In the genomic region with DNA sequence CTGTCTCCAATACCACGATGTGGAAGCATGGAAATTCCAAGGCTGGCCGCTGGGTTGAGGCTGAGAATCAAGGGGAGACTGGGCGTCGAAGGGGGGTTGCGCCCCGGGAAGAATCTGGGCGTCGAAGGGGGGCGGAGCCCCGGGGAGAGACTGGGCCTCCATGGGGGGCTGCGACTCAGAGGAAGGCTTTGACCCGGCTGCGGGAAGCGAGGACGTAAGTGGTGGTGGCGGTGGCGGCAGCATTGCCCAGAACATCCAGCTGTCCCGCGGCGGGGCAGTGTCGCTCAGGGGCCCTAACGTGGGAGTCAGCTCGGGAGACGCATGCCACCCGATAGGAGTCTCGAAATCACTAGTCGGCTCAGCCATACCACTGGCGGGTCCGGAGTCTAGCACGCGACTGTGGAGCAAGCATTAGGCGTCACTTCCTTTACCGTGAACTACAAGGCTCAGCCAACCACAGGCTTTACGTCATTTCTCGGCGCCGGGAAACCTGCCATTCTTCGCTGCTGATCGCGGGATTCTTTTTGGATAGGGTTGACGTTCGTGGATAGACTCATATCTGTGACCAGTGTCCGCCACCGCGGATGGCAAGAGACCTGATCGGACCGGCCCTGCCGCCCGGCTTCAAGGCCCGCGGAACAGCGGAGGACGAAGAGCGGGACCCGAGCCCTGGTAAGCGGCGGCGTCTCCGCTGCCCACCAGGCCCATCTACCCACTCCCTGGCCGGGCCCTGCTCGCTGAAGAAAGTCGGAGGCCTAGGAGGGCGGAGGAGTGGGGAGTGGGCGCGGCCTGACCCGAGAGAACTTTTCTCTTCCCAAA, we compare ENCODE assay signal across 8 cellular contexts. TPM values are rescaled to one million over a fixed set of nuclear protein-coding genes. Genes with fewer than 3 reads are reported as not detected.
A peak's percentile ranks its signal among the peaks of the same experiment; 100 is the strongest.
DNase-seq lines count a peak whose midpoint lies in the region; ATAC-seq and TF ChIP-seq lines count a peak whose summit lies in the region.

A gene with protein sequence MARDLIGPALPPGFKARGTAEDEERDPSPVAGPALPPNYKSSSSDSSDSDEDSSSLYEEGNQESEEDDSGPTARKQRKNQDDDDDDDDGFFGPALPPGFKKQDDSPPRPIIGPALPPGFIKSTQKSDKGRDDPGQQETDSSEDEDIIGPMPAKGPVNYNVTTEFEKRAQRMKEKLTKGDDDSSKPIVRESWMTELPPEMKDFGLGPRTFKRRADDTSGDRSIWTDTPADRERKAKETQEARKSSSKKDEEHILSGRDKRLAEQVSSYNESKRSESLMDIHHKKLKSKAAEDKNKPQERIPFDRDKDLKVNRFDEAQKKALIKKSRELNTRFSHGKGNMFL (plus strand): TSS at position 468 of the 819 bp plus-strand sequence. CDS start 117 bp downstream, at position 585.
Gene NUFIP1 (minus strand): TSS at position 401 of the 819 bp plus-strand sequence. CDS start 35 bp downstream, at position 366.

- peak within 1 kb of the TSS; percentile 90 for H3K4me2 ChIP-seq in GM23338

- peaks cover 26% of the 10 kb centered on the region for H3K36me3 Mint-ChIP-seq in GM23338 (ENCODE audit: low read depth)
- H3K36me3 Mint-ChIP-seq in activated T-helper 2 cell treated with anti-CD3 and anti-CD28 coated beads, Interferon-gamma antibody, Interleukin-2, Interleukin-4, amounts not matched to agents 10 μg/mL and 5 μg/mL and 100 μg/mL, durations not matched to agents 14 hours and 24 hours and 36 hours (ENCODE audit: low read depth), result peaks cover 25% of the 10 kb centered on the region
- H3K36me3 Mint-ChIP-seq in natural killer cell treated with Interleukin-12 subunit alpha and Interleukin-12 subunit beta and Interleukin-15 and Interleukin-18, amount 100 ng/mL, for 72 hours, result peaks cover 10% of the 10 kb centered on the region

- peaks cover 16% of the 10 kb centered on the region for H4K20me1 ChIP-seq in GM23338 (replicated peaks; ENCODE audit: insufficient read depth)

- peaks cover 12% of the 10 kb centered on the region; the same call in 1 of the 2 replicates for H3K36me3 ChIP-seq in GM23338 (ENCODE audit: insufficient read depth)

- H3K9me3 Mint-ChIP-seq in GM23338, result no peaks in the 10 kb centered on the region
- H3K9me3 Mint-ChIP-seq in activated T-helper 2 cell treated with anti-CD3 and anti-CD28 coated beads, Interferon-gamma antibody, Interleukin-2, Interleukin-4, amounts not matched to agents 10 μg/mL and 5 μg/mL and 100 μg/mL, durations not matched to agents 14 hours and 24 hours and 36 hours, result no peaks in the 10 kb centered on the region
- H3K9me3 Mint-ChIP-seq in natural killer cell treated with Interleukin-12 subunit alpha and Interleukin-12 subunit beta and Interleukin-15 and Interleukin-18, amount 100 ng/mL, for 72 hours, result no peaks in the 10 kb centered on the region

- H3K79me2 ChIP-seq in GM23338 (replicated peaks; ENCODE audit: insufficient read depth), result peaks cover 93% of the 10 kb centered on the region

- H2AFZ ChIP-seq in GM23338, result peak within 1 kb of the TSS; percentile 99

- H3K27me3 ChIP-seq in GM23338 (ENCODE audit: insufficient read depth), result no peaks in the 10 kb centered on the region

- H3K27ac ChIP-seq in GM23338 (ENCODE audit: low read depth), result peak within 1 kb of the TSS; percentile 91

- intact Hi-C loops in activated T-helper 2 cell treated with anti-CD3 and anti-CD28 coated beads, Interferon-gamma antibody, Interleukin-2, Interleukin-4, amounts not matched to agents 10 μg/mL and 5 μg/mL and 100 μg/mL, durations not matched to agents 14 hours and 24 hours and 36 hours (cut with micrococcal nuclease), result loop anchor here (1.0 kb wide), 2 partner anchors 71 to 412 kb away; no protein-coding TSS in a partner anchor

- H3K4me3 ChIP-seq in GM23338, result peak within 1 kb of the TSS; percentile 84
- H3K4me3 ChIP-seq in fibroblast of the aortic adventitia (ENCODE audit: low read depth, low read length), result peak within 1 kb of the TSS; percentile 94

- TF ChIP-seq CTCF in GM23338 (conservative IDR thresholded peaks at IDR 0.05; ENCODE audit: low read depth in 2 of 2), result no peak
- TF ChIP-seq CTCF in fibroblast of the aortic adventitia (IDR thresholded peaks at IDR 0.05; ENCODE audit: insufficient read depth, low read length), result peak; percentile 8

- H3K4me1 ChIP-seq in GM23338 (ENCODE audit: insufficient read depth), result peaks cover 19% of the 10 kb centered on the region

- peaks cover 3% of the 10 kb centered on the region for H3K27me3 Mint-ChIP-seq in GM23338 (ENCODE audit: insufficient read depth, low read depth, poor library complexity)
- no peaks in the 10 kb centered on the region for H3K27me3 Mint-ChIP-seq in activated T-helper 2 cell treated with anti-CD3 and anti-CD28 coated beads, Interferon-gamma antibody, Interleukin-2, Interleukin-4, amounts not matched to agents 10 μg/mL and 5 μg/mL and 100 μg/mL, durations not matched to agents 14 hours and 24 hours and 36 hours (ENCODE audit: low read depth)
- no peaks in the 10 kb centered on the region for H3K27me3 Mint-ChIP-seq in natural killer cell treated with Interleukin-12 subunit alpha and Interleukin-12 subunit beta and Interleukin-15 and Interleukin-18, amount 100 ng/mL, for 72 hours

- ATAC-seq in GM23338, result peak; percentile 97
- peak; percentile 99 for ATAC-seq in natural killer cell treated with Interleukin-12 subunit alpha and Interleukin-12 subunit beta and Interleukin-15 and Interleukin-18, amount 100 ng/mL, for 72 hours

- no peaks in the 10 kb centered on the region for H3F3A ChIP-seq in GM23338 (replicated peaks; ENCODE audit: low read depth)

- peak within 1 kb of the TSS; percentile 100 for H3K4me3 Mint-ChIP-seq in GM23338
- H3K4me3 Mint-ChIP-seq in activated T-helper 2 cell treated with anti-CD3 and anti-CD28 coated beads, Interferon-gamma antibody, Interleukin-2, Interleukin-4, amounts not matched to agents 10 μg/mL and 5 μg/mL and 100 μg/mL, durations not matched to agents 14 hours and 24 hours and 36 hours (ENCODE audit: low read depth), result peak within 1 kb of the TSS; percentile 95
- H3K4me3 Mint-ChIP-seq in natural killer cell treated with Interleukin-12 subunit alpha and Interleukin-12 subunit beta and Interleukin-15 and Interleukin-18, amount 100 ng/mL, for 72 hours, result peak within 1 kb of the TSS; percentile 97

- H3K4me1 Mint-ChIP-seq in GM23338, result peaks cover 9% of the 10 kb centered on the region
- peaks cover 43% of the 10 kb centered on the region for H3K4me1 Mint-ChIP-seq in activated T-helper 2 cell treated with anti-CD3 and anti-CD28 coated beads, Interferon-gamma antibody, Interleukin-2, Interleukin-4, amounts not matched to agents 10 μg/mL and 5 μg/mL and 100 μg/mL, durations not matched to agents 14 hours and 24 hours and 36 hours (ENCODE audit: low read depth)
- peaks cover 44 to 46% of the 10 kb centered on the region in 2 donors for H3K4me1 Mint-ChIP-seq in natural killer cell treated with Interleukin-12 subunit alpha and Interleukin-12 subunit beta and Interleukin-15 and Interleukin-18, amount 100 ng/mL, for 72 hours (ENCODE audit: low read depth in 2 of 2)

- DNase-seq in EH (ENCODE audit: low read depth) (peak; percentile 96), GM23338 (ENCODE audit: low spot score) (peak; percentile 99), Kasumi-1 (lab: John Stamatoyannopoulos, UW) (peak; percentile 96), RPMI8226 (peak; percentile 91), fibroblast of the aortic adventitia (ENCODE audit: low read depth) (peak; percentile 95)
- peak; percentile 88 for DNase-seq in activated T-helper 2 cell treated with anti-CD3 and anti-CD28 coated beads, Interferon-gamma antibody, Interleukin-2, Interleukin-4, amounts not matched to agents 10 μg/mL and 5 μg/mL and 100 μg/mL, durations not matched to agents 14 hours and 24 hours and 36 hours (ENCODE audit: low spot score)
- DNase-seq in natural killer cell treated with Interleukin-12 subunit alpha and Interleukin-12 subunit beta and Interleukin-15 and Interleukin-18, amount 100 ng/mL, for 72 hours (ENCODE audit: low spot score), result peak; percentile 93
- peak; percentile 93 for DNase-seq in stimulated activated naive CD4-positive, alpha-beta T cell treated with Interleukin-2 at 50 U/mL for 16 hours (lab: John Stamatoyannopoulos, UW)

- H3K27ac Mint-ChIP-seq in GM23338, result peak within 1 kb of the TSS; percentile 99
- peak within 1 kb of the TSS; percentile 95 for H3K27ac Mint-ChIP-seq in activated T-helper 2 cell treated with anti-CD3 and anti-CD28 coated beads, Interferon-gamma antibody, Interleukin-2, Interleukin-4, amounts not matched to agents 10 μg/mL and 5 μg/mL and 100 μg/mL, durations not matched to agents 14 hours and 24 hours and 36 hours
- H3K27ac Mint-ChIP-seq in natural killer cell treated with Interleukin-12 subunit alpha and Interleukin-12 subunit beta and Interleukin-15 and Interleukin-18, amount 100 ng/mL, for 72 hours, result peak within 1 kb of the TSS; percentile 90 to 93

- H3K9me2 ChIP-seq in GM23338 (ENCODE audit: insufficient read depth), result no peaks in the 10 kb centered on the region

TF ChIP-seq in GM23338, 12 proteins besides CTCF, POLR2A, EP300 and RAD21 (continues in another document):
- TF ChIP-seq ZNF114 (CRISPR knock-in tag; IDR thresholded peaks at IDR 0.05) (no peak), CREB1 (CRISPR knock-in tag; IDR thresholded peaks at IDR 0.05; ENCODE audit: low read depth) (peak; percentile 98), POLR2AphosphoS5 (IDR thresholded peaks at IDR 0.05; ENCODE audit: low read depth) (peak; percentile 87)

RNA-seq across cellular contexts. Expression of the first gene that starts in this region (rescaled TPM):
- total RNA-seq in GM23338 (2014; rRNA removed; shearing (Covaris generic)), result 31.3 and 31.4 TPM in 2 replicates
- polyA plus RNA-seq in GM23338 (2016; fragmentation: Nextera tagmentation; extraction: Ambion mirVana), result 31.0 and 35.8 TPM in 2 replicates
- total RNA-seq in activated T-helper 2 cell treated with anti-CD3 and anti-CD28 coated beads, Interferon-gamma antibody, Interleukin-2, Interleukin-4, amounts not matched to agents 10 μg/mL and 5 μg/mL and 100 μg/mL, durations not matched to agents 14 hours and 24 hours and 36 hours, result 29.1 and 32.9 TPM in 2 replicates
- 20.6 and 31.2 TPM in 2 replicates for total RNA-seq in fibroblast of the aortic adventitia (ENCODE audit: low replicate concordance)
- total RNA-seq in natural killer cell treated with Interleukin-12 subunit alpha and Interleukin-12 subunit beta and Interleukin-15 and Interleukin-18, amount 100 ng/mL, for 72 hours, result 10 to 100 TPM; 24.3 to 32.6 TPM

RNA-seq across cellular contexts. Expression of gene NUFIP1, which starts in this region (rescaled TPM):
- 7.7 and 8.7 TPM in 2 replicates for total RNA-seq in GM23338 (2014; rRNA removed; shearing (Covaris generic))
- 22.0 and 23.9 TPM in 2 replicates for polyA plus RNA-seq in GM23338 (2016; fragmentation: Nextera tagmentation; extraction: Ambion mirVana)
- total RNA-seq in activated T-helper 2 cell treated with anti-CD3 and anti-CD28 coated beads, Interferon-gamma antibody, Interleukin-2, Interleukin-4, amounts not matched to agents 10 μg/mL and 5 μg/mL and 100 μg/mL, durations not matched to agents 14 hours and 24 hours and 36 hours, result 9.5 and 10.3 TPM in 2 replicates
- total RNA-seq in fibroblast of the aortic adventitia (ENCODE audit: low replicate concordance), result 4.5 and 5.7 TPM in 2 replicates
- total RNA-seq in natural killer cell treated with Interleukin-12 subunit alpha and Interleukin-12 subunit beta and Interleukin-15 and Interleukin-18, amount 100 ng/mL, for 72 hours, result 1 to 10 TPM; 5.7 to 6.9 TPM

Comparison
In these comparisons a context has a peak if more than half of its experiments do, and no peak if none do; other contexts are left out.
1. Peak in every context shown above with its lines: DNase-seq, ATAC-seq, H3K4me3 ChIP-seq and H3K27ac ChIP-seq.